ENCODE assay signal across 8 cellular contexts in the genomic region with DNA sequence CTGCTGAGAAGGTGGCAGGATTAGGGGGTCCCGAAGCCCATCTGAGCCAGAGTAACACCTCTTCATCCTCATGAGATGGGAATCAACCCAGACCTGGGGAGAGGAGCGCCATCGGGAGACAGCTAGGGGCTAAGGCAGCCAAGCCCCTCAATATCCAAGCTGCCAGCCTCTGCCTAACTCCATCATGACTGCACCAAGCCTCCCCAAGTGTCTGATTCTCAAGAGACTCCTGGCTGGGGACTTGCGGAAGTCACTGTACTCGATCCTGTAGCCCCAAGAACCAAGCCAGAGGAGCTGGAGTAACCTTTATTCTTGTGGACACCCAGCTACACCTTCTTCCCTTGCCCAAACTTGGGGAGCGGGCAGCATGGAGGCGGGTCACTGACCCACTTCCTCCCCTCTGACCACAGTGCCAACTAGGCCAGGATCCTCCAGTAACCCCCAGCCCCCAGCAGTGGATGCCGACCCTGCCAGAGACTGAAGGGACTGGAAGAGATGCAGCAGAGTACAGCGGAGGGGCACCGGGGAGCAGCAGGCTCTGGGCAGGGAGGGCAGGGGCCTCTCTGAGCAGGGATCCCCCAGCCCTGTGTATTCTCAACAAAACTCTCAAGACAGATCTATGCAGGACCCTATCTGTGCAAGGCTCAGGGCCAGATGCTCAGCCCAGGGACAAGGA. TPM values are rescaled to one million over a fixed set of nuclear protein-coding genes. Genes with fewer than 3 reads are reported as not detected.
A peak's percentile ranks its signal among the peaks of the same experiment; 100 is the strongest.
DNase-seq lines count a peak whose midpoint lies in the region; ATAC-seq, FAIRE-seq and TF ChIP-seq lines count a peak whose summit lies in the region.

No MANE protein-coding gene starts in this region.

- no peak overlapping the region for H3K4me3 Mint-ChIP-seq in GM23338
- peak overlapping the region; percentile 83 to 89 for H3K4me3 Mint-ChIP-seq in stimulated activated naive B cell treated with anti-CD40 and anti-IgM and Interleukin-4, amounts not matched to agents 10 μg/mL and 1 μg/mL and 100 μg/mL, for 72 hours

- H3K9me2 ChIP-seq in GM23338 (ENCODE audit: insufficient read depth): no peaks in the 10 kb centered on the region

- no peak overlapping the region for H3K27ac Mint-ChIP-seq in GM23338
- peak overlapping the region; percentile 47 for H3K27ac Mint-ChIP-seq in stimulated activated naive B cell treated with anti-CD40 and anti-IgM and Interleukin-4, amounts not matched to agents 10 μg/mL and 1 μg/mL and 100 μg/mL, for 72 hours

- H4K20me1 ChIP-seq in GM23338 (replicated peaks; ENCODE audit: insufficient read depth): peaks cover 3% of the 10 kb centered on the region

- H3K27me3 ChIP-seq in GM23338 (ENCODE audit: insufficient read depth) (no peaks in the 10 kb centered on the region), WERI-Rb-1 (ENCODE audit: insufficient read depth, low read depth, severe bottlenecking) (no peaks in the 10 kb centered on the region), iPS-15b (ENCODE audit: control insufficient read depth, insufficient read depth, low read length) (no peaks in the 10 kb centered on the region)

- H3K4me2 ChIP-seq in GM23338: peak overlapping the region; percentile 77

- TF ChIP-seq CTCF in GM23338 (conservative IDR thresholded peaks at IDR 0.05; ENCODE audit: low read depth in 2 of 2): no peak
- TF ChIP-seq CTCF in WERI-Rb-1 (IDR thresholded peaks at IDR 0.05; ENCODE audit: low read depth, low read length): no peak

- H3K9me3 ChIP-seq in WERI-Rb-1 (ENCODE audit: severe bottlenecking): no peaks in the 10 kb centered on the region
- no peaks in the 10 kb centered on the region for H3K9me3 ChIP-seq in iPS-15b (ENCODE audit: control insufficient read depth, insufficient read depth, low read length)

- ATAC-seq in GM23338 (no peak), HG03460 (IDR thresholded peaks at IDR 0.05; ENCODE audit: unreplicated experiment) (no peak)
- no peak for ATAC-seq in stimulated activated naive B cell treated with anti-CD40 and anti-IgM and Interleukin-4, amounts not matched to agents 10 μg/mL and 1 μg/mL and 100 μg/mL, for 72 hours (replicated peaks)

- DNase-seq in GM23338 (ENCODE audit: low spot score): no peak
- no peak for DNase-seq in WERI-Rb-1
- DNase-seq in stimulated activated naive B cell treated with anti-CD40 and anti-IgM and Interleukin-4, amounts not matched to agents 10 μg/mL and 1 μg/mL and 100 μg/mL, for 72 hours: no peak
- no peak for DNase-seq in ecto neural progenitor cell (ENCODE audit: low spot score)
- no peak for DNase-seq in HTR-8/SVneo (ENCODE audit: insufficient read length, low spot score)
- DNase-seq in retina: no peak

- peaks cover 39% of the 10 kb centered on the region for H3K4me1 ChIP-seq in GM23338 (ENCODE audit: insufficient read depth)
- H3K4me1 ChIP-seq in iPS-15b (ENCODE audit: control insufficient read depth, insufficient read depth, low read length): peaks cover 22% of the 10 kb centered on the region

- peaks cover 42% of the 10 kb centered on the region for H3K4me1 Mint-ChIP-seq in GM23338
- H3K4me1 Mint-ChIP-seq in stimulated activated naive B cell treated with anti-CD40 and anti-IgM and Interleukin-4, amounts not matched to agents 10 μg/mL and 1 μg/mL and 100 μg/mL, for 72 hours: peaks cover 40 to 59% of the 10 kb centered on the region in 2 donors

- FAIRE-seq in HTR-8/SVneo (lab: Jason Lieb, UNC): no peak

- 0 out of 2 replicates have a peak, but pooled peaks cover 14% of the 10 kb centered on the region for H3F3A ChIP-seq in GM23338 (replicated peaks; ENCODE audit: low read depth)

- H3K4me3 ChIP-seq in GM23338 (peak overlapping the region; percentile 54; the same call in 1 of the 2 replicates), WERI-Rb-1 (ENCODE audit: low read depth, low read length) (peak overlapping the region; percentile 48), iPS-15b (ENCODE audit: low read depth, low read length) (peak overlapping the region; percentile 52)

- H3K36me3 Mint-ChIP-seq in GM23338 (ENCODE audit: low read depth): no peaks in the 10 kb centered on the region; the same call in 2 of the 3 replicates
- H3K36me3 Mint-ChIP-seq in stimulated activated naive B cell treated with anti-CD40 and anti-IgM and Interleukin-4, amounts not matched to agents 10 μg/mL and 1 μg/mL and 100 μg/mL, for 72 hours: peaks cover 5 to 13% of the 10 kb centered on the region in 2 donors

- H3K36me3 ChIP-seq in GM23338 (ENCODE audit: insufficient read depth) (no peaks in the 10 kb centered on the region), WERI-Rb-1 (peaks cover 63% of the 10 kb centered on the region), iPS-15b (ENCODE audit: control insufficient read depth, insufficient read depth, low read length) (peaks cover 11% of the 10 kb centered on the region)

- H3K79me2 ChIP-seq in GM23338 (replicated peaks; ENCODE audit: insufficient read depth): peaks cover 6% of the 10 kb centered on the region

- no peaks in the 10 kb centered on the region for H3K9me3 Mint-ChIP-seq in GM23338
- no peaks in the 10 kb centered on the region for H3K9me3 Mint-ChIP-seq in stimulated activated naive B cell treated with anti-CD40 and anti-IgM and Interleukin-4, amounts not matched to agents 10 μg/mL and 1 μg/mL and 100 μg/mL, for 72 hours

- no peak overlapping the region for H3K9ac ChIP-seq in iPS-15b (ENCODE audit: low read depth, low read length)

- peaks cover 4% of the 10 kb centered on the region for H3K27me3 Mint-ChIP-seq in GM23338 (ENCODE audit: insufficient read depth, low read depth, poor library complexity)
- H3K27me3 Mint-ChIP-seq in stimulated activated naive B cell treated with anti-CD40 and anti-IgM and Interleukin-4, amounts not matched to agents 10 μg/mL and 1 μg/mL and 100 μg/mL, for 72 hours: no peaks in the 10 kb centered on the region

- H2AFZ ChIP-seq in GM23338: no peak overlapping the region

- H3K27ac ChIP-seq in GM23338 (ENCODE audit: low read depth): no peak overlapping the region
- peak overlapping the region; percentile 79 for H3K27ac ChIP-seq in WERI-Rb-1

TF ChIP-seq in GM23338, 12 proteins besides CTCF, POLR2A, EP300 and RAD21:
- no peak for TF ChIP-seq CREB1 (CRISPR knock-in tag; IDR thresholded peaks at IDR 0.05; ENCODE audit: low read depth)
- no peak for TF ChIP-seq ZNF331 (CRISPR knock-in tag; IDR thresholded peaks at IDR 0.05; ENCODE audit: low read depth)
- TF ChIP-seq, protein P1, sequence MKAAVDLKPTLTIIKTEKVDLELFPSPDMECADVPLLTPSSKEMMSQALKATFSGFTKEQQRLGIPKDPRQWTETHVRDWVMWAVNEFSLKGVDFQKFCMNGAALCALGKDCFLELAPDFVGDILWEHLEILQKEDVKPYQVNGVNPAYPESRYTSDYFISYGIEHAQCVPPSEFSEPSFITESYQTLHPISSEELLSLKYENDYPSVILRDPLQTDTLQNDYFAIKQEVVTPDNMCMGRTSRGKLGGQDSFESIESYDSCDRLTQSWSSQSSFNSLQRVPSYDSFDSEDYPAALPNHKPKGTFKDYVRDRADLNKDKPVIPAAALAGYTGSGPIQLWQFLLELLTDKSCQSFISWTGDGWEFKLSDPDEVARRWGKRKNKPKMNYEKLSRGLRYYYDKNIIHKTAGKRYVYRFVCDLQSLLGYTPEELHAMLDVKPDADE (IDR thresholded peaks at IDR 0.05): no peak
- no peak for TF ChIP-seq REST (IDR thresholded peaks at IDR 0.05; ENCODE audit: unreplicated experiment)
- TF ChIP-seq POLR2AphosphoS5 (IDR thresholded peaks at IDR 0.05; ENCODE audit: low read depth): no peak
- TF ChIP-seq NANOG (IDR thresholded peaks at IDR 0.05; ENCODE audit: borderline replicate concordance): no peak
- TF ChIP-seq EZH2 (IDR thresholded peaks at IDR 0.05; ENCODE audit: low read depth, unreplicated experiment): no peak
- TF ChIP-seq EZH2phosphoT487 (IDR thresholded peaks at IDR 0.05; ENCODE audit: unreplicated experiment): no peak

RNA-seq across cellular contexts. Expression of gene HDAC5, which starts 13.3 kb away (rescaled TPM):
- total RNA-seq in GM23338 (2014; rRNA removed; shearing (Covaris generic)): 71.1 and 86.9 TPM in 2 replicates
- polyA plus RNA-seq in GM23338 (2016; fragmentation: Nextera tagmentation; extraction: Ambion mirVana): 16.9 TPM in 2 replicates

RNA-seq across cellular contexts. Expression of gene HROB, which starts 31.6 kb away (rescaled TPM):
- total RNA-seq in GM23338 (2014; rRNA removed; shearing (Covaris generic)): 17.0 and 19.0 TPM in 2 replicates
- 9.3 TPM in 2 replicates for polyA plus RNA-seq in GM23338 (2016; fragmentation: Nextera tagmentation; extraction: Ambion mirVana)

RNA-seq across cellular contexts. Expression of gene G6PC3, which starts 39.6 kb away (rescaled TPM):
- 110 and 112 TPM in 2 replicates for total RNA-seq in GM23338 (2014; rRNA removed; shearing (Covaris generic))
- polyA plus RNA-seq in GM23338 (2016; fragmentation: Nextera tagmentation; extraction: Ambion mirVana): 143 and 154 TPM in 2 replicates

RNA-seq across cellular contexts. Expression of gene LSM12, which starts 43.7 kb away (rescaled TPM):
- total RNA-seq in GM23338 (2014; rRNA removed; shearing (Covaris generic)): 64.4 and 72.7 TPM in 2 replicates
- 226 and 241 TPM in 2 replicates for polyA plus RNA-seq in GM23338 (2016; fragmentation: Nextera tagmentation; extraction: Ambion mirVana)
